ENCODE assay signal across 8 cellular contexts in the genomic region with DNA sequence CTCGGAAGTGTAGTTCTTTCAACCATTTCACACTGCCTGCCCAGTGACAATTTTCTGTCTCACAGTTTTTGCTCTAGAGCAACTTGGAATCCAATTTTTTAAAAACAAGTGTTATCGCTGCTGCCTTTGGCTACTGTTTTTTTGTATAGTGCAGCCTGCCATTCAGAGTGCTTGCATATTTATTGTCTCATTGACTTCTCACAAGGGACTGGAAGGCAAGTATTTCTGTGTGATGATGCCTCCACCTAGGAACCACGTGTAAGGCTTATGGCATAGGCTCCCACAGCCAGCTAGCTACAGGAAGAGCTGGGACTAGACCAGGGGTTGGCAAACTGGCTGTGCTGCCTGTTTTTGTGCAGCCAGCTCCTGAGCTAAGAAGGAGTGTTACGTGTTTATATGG. TPM values are rescaled to one million over a fixed set of nuclear protein-coding genes. Genes with fewer than 3 reads are reported as not detected.
DNase-seq lines count a peak whose midpoint lies in the region.

No MANE protein-coding gene starts in this region.

- peak overlapping the region; percentile 79 for H3K4me3 Mint-ChIP-seq in activated CD4-positive, alpha-beta T cell treated with anti-CD3 and anti-CD28 coated beads, Interleukin-2, amount 10 ng/mL, durations not matched to agents 7 days and 5 days

- no peaks in the 10 kb centered on the region for H3K27me3 Mint-ChIP-seq in activated CD4-positive, alpha-beta T cell treated with anti-CD3 and anti-CD28 coated beads, Interleukin-2, amount 10 ng/mL, durations not matched to agents 7 days and 5 days

- peaks cover 46% of the 10 kb centered on the region for H3K4me1 Mint-ChIP-seq in activated CD4-positive, alpha-beta T cell treated with anti-CD3 and anti-CD28 coated beads, Interleukin-2, amount 10 ng/mL, durations not matched to agents 7 days and 5 days

- POLR2A ChIA-PET in activated CD4-positive, alpha-beta T cell treated with anti-CD3 and anti-CD28 coated beads, Interleukin-2, amount 10 ng/mL, durations not matched to agents 7 days and 5 days (lab: Charles Lee): no interaction called here

- H3K27ac Mint-ChIP-seq in activated CD4-positive, alpha-beta T cell treated with anti-CD3 and anti-CD28 coated beads, Interleukin-2, amount 10 ng/mL, durations not matched to agents 7 days and 5 days: peak overlapping the region; percentile 93

- peaks cover 35% of the 10 kb centered on the region for H3K36me3 Mint-ChIP-seq in activated CD4-positive, alpha-beta T cell treated with anti-CD3 and anti-CD28 coated beads, Interleukin-2, amount 10 ng/mL, durations not matched to agents 7 days and 5 days (ENCODE audit: low read depth)

- peak; percentile 10 for DNase-seq in activated CD4-positive, alpha-beta T cell treated with anti-CD3 and anti-CD28 coated beads, Interleukin-2, amount 10 ng/mL, durations not matched to agents 7 days and 5 days
- no peak for DNase-seq in activated CD4-positive, alpha-beta T cell treated with anti-CD3 and anti-CD28 coated beads, Interleukin-2, amount 50 U/mL, for 1 hour
- DNase-seq in M059J (ENCODE audit: low read depth) (peak; percentile 43), amniotic epithelial cell (ENCODE audit: low read depth) (peak; percentile 25), kidney tubule cell (ENCODE audit: low spot score) (peak; percentile 56), middle frontal gyrus (ENCODE audit: extremely low spot score, low spot score) (no peak), nucleus accumbens (lab: John Stamatoyannopoulos, UW) (no peak), mucosa of gallbladder (ENCODE audit: low spot score) (no peak)

- CTCF ChIA-PET in activated CD4-positive, alpha-beta T cell treated with anti-CD3 and anti-CD28 coated beads, Interleukin-2, amount 10 ng/mL, durations not matched to agents 7 days and 5 days (lab: Charles Lee): interaction anchor here (2.1 kb wide), 1 partner anchor 49 kb away, joined by 6 read pairs; no protein-coding TSS in a partner anchor

- no peaks in the 10 kb centered on the region for H3K9me3 Mint-ChIP-seq in activated CD4-positive, alpha-beta T cell treated with anti-CD3 and anti-CD28 coated beads, Interleukin-2, amount 10 ng/mL, durations not matched to agents 7 days and 5 days

RNA-seq across cellular contexts. Expression of a gene that starts 0.9 kb away (rescaled TPM):
- total RNA-seq in activated CD4-positive, alpha-beta T cell treated with anti-CD3 and anti-CD28 coated beads, Interleukin-2, amount 10 ng/mL, durations not matched to agents 7 days and 5 days: 10 to 100 TPM; 26.6 to 28.4 TPM
- total RNA-seq in M059J (2014; rRNA removed; shearing (Covaris generic)): 14.7 and 22.3 TPM in 2 replicates
- total RNA-seq in mucosa of gallbladder: 1.2 TPM

RNA-seq across cellular contexts. Expression of a gene that starts 1.0 kb away (rescaled TPM):
- 10 to 100 TPM; 58.3 to 58.9 TPM for total RNA-seq in activated CD4-positive, alpha-beta T cell treated with anti-CD3 and anti-CD28 coated beads, Interleukin-2, amount 10 ng/mL, durations not matched to agents 7 days and 5 days
- 91.3 and 96.3 TPM in 2 replicates for total RNA-seq in M059J (2014; rRNA removed; shearing (Covaris generic))
- total RNA-seq in mucosa of gallbladder: 13.6 TPM

RNA-seq across cellular contexts. Expression of a gene that starts 59.1 kb away (rescaled TPM):
- total RNA-seq in activated CD4-positive, alpha-beta T cell treated with anti-CD3 and anti-CD28 coated beads, Interleukin-2, amount 10 ng/mL, durations not matched to agents 7 days and 5 days: 10 to 100 TPM; 46.7 to 58.6 TPM
- 119 and 127 TPM in 2 replicates for total RNA-seq in M059J (2014; rRNA removed; shearing (Covaris generic))
- 32.0 TPM for total RNA-seq in mucosa of gallbladder

Comparison
In these comparisons a context has a peak if more than half of its experiments do, and no peak if none do; other contexts are left out.
1. DNase-seq: peak in activated CD4-positive, alpha-beta T cell treated with anti-CD3 and anti-CD28 coated beads, Interleukin-2, amount 10 ng/mL, durations not matched to agents 7 days and 5 days (single experiment), M059J (single experiment), amniotic epithelial cell (single experiment) and kidney tubule cell (single experiment); none in activated CD4-positive, alpha-beta T cell treated with anti-CD3 and anti-CD28 coated beads, Interleukin-2, amount 50 U/mL, for 1 hour (single experiment), middle frontal gyrus (single experiment), nucleus accumbens (0 of 56) and mucosa of gallbladder (single experiment).